Comparison of ENCODE assay signal across 9 cellular contexts in the genomic region with DNA sequence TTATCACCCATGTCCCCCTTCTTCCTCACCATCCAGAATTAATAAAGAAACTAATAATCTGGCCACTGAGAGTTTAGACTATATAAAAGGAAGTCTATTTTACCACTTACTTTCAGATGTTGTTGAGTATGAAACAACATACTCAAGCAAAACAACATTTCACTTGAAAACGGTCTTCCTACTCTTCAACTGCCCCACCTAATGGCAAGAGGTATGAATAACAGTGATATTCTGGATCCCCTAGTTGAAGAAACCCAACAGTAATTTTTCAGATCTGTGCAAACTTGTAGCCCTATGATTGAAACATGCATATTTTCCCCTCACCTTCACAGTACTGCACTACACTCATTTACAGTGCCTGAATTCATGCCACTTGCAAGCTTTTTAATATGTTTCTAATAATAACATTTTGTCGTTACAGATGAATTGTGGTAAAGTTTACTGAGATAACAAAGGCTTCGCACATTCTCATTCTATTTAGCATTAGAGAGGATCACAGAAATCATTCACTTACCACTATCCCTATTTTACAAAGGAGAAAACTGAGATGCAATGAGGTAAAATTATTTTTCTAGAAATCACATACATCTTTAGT.
DNase-seq lines count a peak whose midpoint lies in the region; ATAC-seq and TF ChIP-seq lines count a peak whose summit lies in the region.
"Had no signal": no experiment of that assay in that cellular context is flagged by ENCODE, and none has a peak within 500 bp of the region (broad histone marks: within the 10 kb centered on the region; RNA-seq: fewer than 3 reads in every experiment).

No MANE protein-coding gene starts in this region.

- H3K4me3 Mint-ChIP-seq in MCF 10A (ENCODE audit: unreplicated experiment), result no peak overlapping the region
- H3K4me3 Mint-ChIP-seq: activated naive CD4-positive, alpha-beta T cell treated with anti-CD3 and anti-CD28 coated beads, Interleukin-2, amount 50 U/mL, for 24 hours had no signal

- no peaks in the 10 kb centered on the region for H3K9me3 ChIP-seq in breast epithelium

- H3K27me3 ChIP-seq in breast epithelium, result no peaks in the 10 kb centered on the region

- TF ChIP-seq CTCF in MCF 10A (IDR thresholded peaks at IDR 0.05; ENCODE audit: unreplicated experiment), result peak; percentile 35
- peak in 1 of 3 donors; percentile 24 for TF ChIP-seq CTCF in breast epithelium (IDR thresholded peaks at IDR 0.05)

- DNase-seq in MCF 10A (ENCODE audit: unreplicated experiment), result peak; percentile 40
- DNase-seq in breast epithelium (ENCODE audit: low spot score in 2 of 2), result no peak
- DNase-seq in NOMO-1 treated with dmso at 0.1 percent for 144 hours (lab: John Stamatoyannopoulos, UW; ENCODE audit: unreplicated experiment), result peak; percentile 36
- DNase-seq in fibroblast of the conjunctiva (ENCODE audit: low read depth), result peak; percentile 35
- DNase-seq in NCI-H2171 treated with DMSO at 0.1 percent for 48 hours (lab: John Stamatoyannopoulos, UW), result no peak
- DNase-seq in T-helper 1 cell, result no peak
- no peak for DNase-seq in NK-92 (lab: John Stamatoyannopoulos, UW; ENCODE audit: unreplicated experiment)

- H3K27ac ChIP-seq in breast epithelium, result no peak overlapping the region

- H3K36me3 ChIP-seq in breast epithelium, result no peaks in the 10 kb centered on the region

- peak; percentile 75 for ATAC-seq in HG02885 (IDR thresholded peaks at IDR 0.05; ENCODE audit: poor library complexity, unreplicated experiment)

- no peaks in the 10 kb centered on the region for H3K36me3 Mint-ChIP-seq in MCF 10A (ENCODE audit: insufficient read depth, unreplicated experiment)
- H3K36me3 Mint-ChIP-seq: activated naive CD4-positive, alpha-beta T cell treated with anti-CD3 and anti-CD28 coated beads, Interleukin-2, amount 50 U/mL, for 24 hours had no signal

- TF ChIP-seq POLR2A in breast epithelium (IDR thresholded peaks at IDR 0.05), result no peak

- no peaks in the 10 kb centered on the region for H3K4me1 Mint-ChIP-seq in MCF 10A (ENCODE audit: insufficient read depth, unreplicated experiment)
- H3K4me1 Mint-ChIP-seq: activated naive CD4-positive, alpha-beta T cell treated with anti-CD3 and anti-CD28 coated beads, Interleukin-2, amount 50 U/mL, for 24 hours had no signal

- no peak overlapping the region for H3K27ac Mint-ChIP-seq in MCF 10A (ENCODE audit: low read depth, unreplicated experiment)
- H3K27ac Mint-ChIP-seq: activated naive CD4-positive, alpha-beta T cell treated with anti-CD3 and anti-CD28 coated beads, Interleukin-2, amount 50 U/mL, for 24 hours had no signal

- BruUV-seq in MCF 10A (replicated peaks; lab: Mats Ljungman, UMichigan), result no TSS peak

- CTCF ChIA-PET in MCF 10A (lab: Yijun Ruan, JAX), result interaction anchor here (0.5 to 2.1 kb wide), 3 partner anchors 260 to 353 kb away, joined by 3 to 11 read pairs (median 7); no protein-coding TSS in a partner anchor

- H3K4me1 ChIP-seq in breast epithelium, result no peaks in the 10 kb centered on the region

- intact Hi-C loops in MCF 10A (cut with micrococcal nuclease) (loop anchor here (1.0 kb wide), 1 partner anchor 351 kb away; no protein-coding TSS in a partner anchor), breast epithelium (cut with DNase I; ENCODE audit: low total_unique reads) (no loop called here)

- peaks cover 50% of the 10 kb centered on the region for H3K27me3 Mint-ChIP-seq in MCF 10A (ENCODE audit: insufficient read depth, unreplicated experiment)
- H3K27me3 Mint-ChIP-seq: activated naive CD4-positive, alpha-beta T cell treated with anti-CD3 and anti-CD28 coated beads, Interleukin-2, amount 50 U/mL, for 24 hours had no signal

- H3K4me3 ChIP-seq in breast epithelium, result no peak overlapping the region

- POLR2A ChIA-PET in MCF 10A (lab: Yijun Ruan, JAX), result interaction anchor here (0.7 kb wide), 1 partner anchor 98 kb away, joined by 3 read pairs; no protein-coding TSS in a partner anchor

- no peaks in the 10 kb centered on the region for H3K9me3 Mint-ChIP-seq in MCF 10A (ENCODE audit: unreplicated experiment)

Comparison
In these comparisons a context has a peak if more than half of its experiments do, and no peak if none do; other contexts are left out.
1. DNase-seq: peak in MCF 10A (single experiment), NOMO-1 treated with dmso at 0.1 percent for 144 hours (single experiment) and fibroblast of the conjunctiva (single experiment); none in breast epithelium (0 of 2), NCI-H2171 treated with DMSO at 0.1 percent for 48 hours (single experiment), T-helper 1 cell (0 of 5) and NK-92 (single experiment).